In genomic region chr20:59747671-59748515, GRCh38 we compare ENCODE assay signal across 18 cellular contexts.
"Had no signal": no experiment of that assay in that cellular context is flagged by ENCODE, and none has a peak within 500 bp of the region (broad histone marks: within the 10 kb centered on the region; RNA-seq: fewer than 3 reads in every experiment).

No MANE protein-coding gene starts in this region.

- ATAC-seq: activated naive CD4-positive, alpha-beta T cell treated with anti-CD3 and anti-CD28 coated beads, Interleukin-2, amount 50 U/mL, for 72 hours; left colon; lower lobe of right lung had no signal

- H3K4me1 ChIP-seq: prostate gland had no signal

- H3K27ac Mint-ChIP-seq: activated naive CD4-positive, alpha-beta T cell treated with anti-CD3 and anti-CD28 coated beads, Interleukin-2, amount 50 U/mL, for 72 hours; activated T-helper 1 cell treated with anti-CD3 and anti-CD28 coated beads, Interleukin-12 subunit alpha, Interleukin-12 subunit beta, Interleukin-2, Interleukin-4 antibody, amounts not matched to agents 30 ng/mL and 10 ng/mL and 1 ng/mL, durations not matched to agents 14 hours and 24 hours and 36 hours; dendritic cell treated with granulocyte-macrophage colony-stimulating factor and Interleukin-4, amounts not matched to agents 40 ng/mL and 50 ng/mL, for 4 days; stimulated activated naive CD8-positive, alpha-beta T cell treated with anti-CD3 and anti-CD28 coated beads, Interleukin-15, Interleukin-2, amounts not matched to agents 100 ng/mL and 50 ng/mL, for 24 hours; T-helper 1 cell treated with Interleukin-12 subunit alpha and Interleukin-12 subunit beta and Interleukin-4 antibody, amounts not matched to agents 30 μg/mL and 1 μg/mL, for 36 hours had no signal

- H3K9me3 Mint-ChIP-seq: activated naive CD4-positive, alpha-beta T cell treated with anti-CD3 and anti-CD28 coated beads, Interleukin-2, amount 50 U/mL, for 72 hours; activated T-helper 1 cell treated with anti-CD3 and anti-CD28 coated beads, Interleukin-12 subunit alpha, Interleukin-12 subunit beta, Interleukin-2, Interleukin-4 antibody, amounts not matched to agents 30 ng/mL and 10 ng/mL and 1 ng/mL, durations not matched to agents 14 hours and 24 hours and 36 hours; dendritic cell treated with granulocyte-macrophage colony-stimulating factor and Interleukin-4, amounts not matched to agents 40 ng/mL and 50 ng/mL, for 4 days; nephron; stimulated activated naive CD8-positive, alpha-beta T cell treated with anti-CD3 and anti-CD28 coated beads, Interleukin-15, Interleukin-2, amounts not matched to agents 100 ng/mL and 50 ng/mL, for 24 hours; T-helper 1 cell treated with Interleukin-12 subunit alpha and Interleukin-12 subunit beta and Interleukin-4 antibody, amounts not matched to agents 30 μg/mL and 1 μg/mL, for 36 hours had no signal

- H3K36me3 ChIP-seq: adrenal gland, lower lobe of right lung, prostate gland, right atrium auricular region, suprapubic skin, upper lobe of left lung had no signal

- H3K9me3 ChIP-seq: adrenal gland, lower lobe of right lung, prostate gland, right atrium auricular region, suprapubic skin, upper lobe of left lung had no signal

- H3K4me3 ChIP-seq: adrenal gland, lower lobe of right lung, prostate gland, right atrium auricular region, suprapubic skin, upper lobe of left lung had no signal

- DNase-seq: activated CD4-positive, alpha-beta T cell treated with anti-CD3 and anti-CD28 coated beads, Interleukin-2, amount 50 U/mL, for 4 hours; activated CD4-positive, CD25-positive, alpha-beta regulatory T cell treated with anti-CD3 and anti-CD28 coated beads, Interleukin-2, amount 50 U/mL, for 72 hours; activated gamma-delta T cell treated with Interleukin-2 at 50 U/mL for 16 hours; effector memory CD4-positive, alpha-beta T cell; islet precursor cell; left colon; lower lobe of right lung; upper lobe of left lung had no signal

- H3K4me3 Mint-ChIP-seq: activated T-helper 1 cell treated with anti-CD3 and anti-CD28 coated beads, Interleukin-12 subunit alpha, Interleukin-12 subunit beta, Interleukin-2, Interleukin-4 antibody, amounts not matched to agents 30 ng/mL and 10 ng/mL and 1 ng/mL, durations not matched to agents 14 hours and 24 hours and 36 hours; dendritic cell treated with granulocyte-macrophage colony-stimulating factor and Interleukin-4, amounts not matched to agents 40 ng/mL and 50 ng/mL, for 4 days; nephron; stimulated activated naive CD8-positive, alpha-beta T cell treated with anti-CD3 and anti-CD28 coated beads, Interleukin-15, Interleukin-2, amounts not matched to agents 100 ng/mL and 50 ng/mL, for 24 hours; T-helper 1 cell treated with Interleukin-12 subunit alpha and Interleukin-12 subunit beta and Interleukin-4 antibody, amounts not matched to agents 30 μg/mL and 1 μg/mL, for 36 hours had no signal

- H3K27me3 ChIP-seq: right atrium auricular region had no signal

- H3K27ac ChIP-seq: lower lobe of right lung, prostate gland, suprapubic skin had no signal

- H3K36me3 Mint-ChIP-seq: activated naive CD4-positive, alpha-beta T cell treated with anti-CD3 and anti-CD28 coated beads, Interleukin-2, amount 50 U/mL, for 72 hours had no signal
